In genomic region chr21:21196087-21196486, GRCh38 we compare ENCODE assay signal across 33 cellular contexts.
A peak's percentile ranks its signal among the peaks of the same experiment; 100 is the strongest.
DNase-seq lines count a peak whose midpoint lies in the region; FAIRE-seq and TF ChIP-seq lines count a peak whose summit lies in the region.
"Had no signal": no experiment of that assay in that cellular context is flagged by ENCODE, and none has a peak within 500 bp of the region (broad histone marks: within the 10 kb centered on the region; RNA-seq: fewer than 3 reads in every experiment).

No MANE protein-coding gene starts in this region.

- no peak overlapping the region for H3K23ac ChIP-seq in H1 (ENCODE audit: insufficient read length)

- WGBS in H1 (ENCODE audit: extremely low coverage in 1 of 2, insufficient coverage in 1 of 2, insufficient read length in 1 of 2, insufficient replicate concordance in 2 of 2, low coverage in 1 of 2, low lambda C conversion rate in 2 of 2, missing lambda C conversion rate in 1 of 2), 2 experiments, result 90% methylated on average over 3 of the region's 3 CpGs; no CpG with 5 or more reads in 1 of the 2 experiments

- H3K4me2 ChIP-seq in SU-DHL-6 (ENCODE audit: low read depth, low read length, poor library complexity, severe bottlenecking) (no peak overlapping the region), H1 (ENCODE audit: insufficient read depth in 1 of 2, low read depth in 2 of 2, low read length in 2 of 2) (no peak overlapping the region), PC-9 (no peak overlapping the region)

- no peak overlapping the region for H3K4me3 Mint-ChIP-seq in osteocyte (ENCODE audit: unreplicated experiment)
- H3K4me3 Mint-ChIP-seq: activated CD4-positive, alpha-beta T cell treated with anti-CD3 and anti-CD28 coated beads, Interleukin-2, amount 10 ng/mL, durations not matched to agents 7 days and 5 days; activated naive CD8-positive, alpha-beta T cell treated with anti-CD3 and anti-CD28 coated beads, Interleukin-2, amount 10 ng/mL, durations not matched to agents 7 days and 5 days; CD8-positive, alpha-beta T cell; memory B cell; WTC11 had no signal

- no peak overlapping the region for H2BK12ac ChIP-seq in H1 (ENCODE audit: low read depth, low read length)

- H3K4me1 ChIP-seq in H1 (replicated peaks in 1 of 4; ENCODE audit: control insufficient read depth in 3 of 4, insufficient read depth in 4 of 4, low read length in 3 of 4), result no peaks in the 10 kb centered on the region
- H3K4me1 ChIP-seq in PC-9 (replicated peaks; ENCODE audit: insufficient read depth), result no peaks in the 10 kb centered on the region
- H3K4me1 ChIP-seq: BE2C, HAP-1, stomach, uterus had no signal

- peaks cover 55% of the 10 kb centered on the region for H3K4me1 Mint-ChIP-seq in osteocyte (ENCODE audit: unreplicated experiment)
- H3K4me1 Mint-ChIP-seq: WTC11 had no signal

- H2BK5ac ChIP-seq in H1 (ENCODE audit: low read depth, low read length), result no peak overlapping the region

- H3K36me3 ChIP-seq in SU-DHL-6 (ENCODE audit: low read length), result no peaks in the 10 kb centered on the region
- no peaks in the 10 kb centered on the region for H3K36me3 ChIP-seq in H1 (ENCODE audit: control insufficient read depth in 2 of 4, insufficient read depth in 4 of 4, low read length in 3 of 4)
- H3K36me3 ChIP-seq in PC-9 (ENCODE audit: low read depth), result no peaks in the 10 kb centered on the region
- H3K36me3 ChIP-seq: BE2C, HAP-1, SJSA1, spleen, stomach, uterus had no signal

- no peaks in the 10 kb centered on the region for H3K27me3 Mint-ChIP-seq in osteocyte (ENCODE audit: unreplicated experiment)
- H3K27me3 Mint-ChIP-seq: activated CD4-positive, alpha-beta T cell treated with anti-CD3 and anti-CD28 coated beads, Interleukin-2, amount 10 ng/mL, durations not matched to agents 7 days and 5 days; activated naive CD8-positive, alpha-beta T cell treated with anti-CD3 and anti-CD28 coated beads, Interleukin-2, amount 10 ng/mL, durations not matched to agents 7 days and 5 days; memory B cell had no signal

- no peaks in the 10 kb centered on the region for H3K79me1 ChIP-seq in H1 (ENCODE audit: low read depth, low read length)

- H3K56ac ChIP-seq in H1 (replicated peaks; ENCODE audit: insufficient read length, low read depth, low read length), result no peak overlapping the region

- FAIRE-seq in H1 (lab: Jason Lieb, UNC), result no peak
- FAIRE-seq: endothelial cell of umbilical vein had no signal

- H3K4me3 ChIP-seq in SU-DHL-6 (ENCODE audit: insufficient read depth, low read length, poor library complexity, severe bottlenecking), result no peak overlapping the region
- no peak overlapping the region for H3K4me3 ChIP-seq in H1 (ENCODE audit: extremely low read depth in 1 of 4, insufficient read depth in 2 of 4, low read depth in 3 of 4, low read length in 4 of 4)
- H3K4me3 ChIP-seq in PC-9, result no peak overlapping the region
- H3K4me3 ChIP-seq: HAP-1, SJSA1, spleen, stomach, uterus had no signal

- H2BK120ac ChIP-seq in H1 (replicated peaks; ENCODE audit: low read depth, low read length), result no peak overlapping the region

- TF ChIP-seq CTCF in SU-DHL-6 (IDR thresholded peaks at IDR 0.05; ENCODE audit: insufficient read depth, low read length, poor library complexity, severe bottlenecking) (no peak), H1 (IDR thresholded peaks at IDR 0.05; ENCODE audit: control extremely low read depth in 1 of 3, insufficient read depth in 1 of 3, low read depth in 1 of 3, low read length in 3 of 3) (no peak), osteocyte (IDR thresholded peaks at IDR 0.05) (no peak), PC-9 (conservative IDR thresholded peaks at IDR 0.05) (no peak)

- H3K4ac ChIP-seq in H1 (replicated peaks; ENCODE audit: insufficient read length, low read depth, low read length), result no peak overlapping the region

- H3K79me2 ChIP-seq in SU-DHL-6 (ENCODE audit: insufficient read depth, low read length) (no peaks in the 10 kb centered on the region), H1 (ENCODE audit: control insufficient read depth in 1 of 2, insufficient read depth in 2 of 2, low read length in 2 of 2) (no peaks in the 10 kb centered on the region), PC-9 (ENCODE audit: low read depth) (no peaks in the 10 kb centered on the region)

- H3K14ac ChIP-seq in H1 (ENCODE audit: insufficient read length), result no peak overlapping the region

- TF ChIP-seq RAD21 in H1 (IDR thresholded peaks at IDR 0.05 in 1 of 2, conservative IDR thresholded peaks at IDR 0.05 in 1 of 2; ENCODE audit: low read depth in 2 of 2, low read length in 2 of 2), result no peak

- no peak overlapping the region for H4K91ac ChIP-seq in H1 (replicated peaks; ENCODE audit: insufficient read length, low read length)

- intact Hi-C loops in cardiac septum (cut with DNase I), result no loop called here
- intact Hi-C loops in PC-9 (cut with micrococcal nuclease; ENCODE audit: unreplicated experiment), result no loop called here

- H3K27ac Mint-ChIP-seq in osteocyte (ENCODE audit: unreplicated experiment), result peak overlapping the region; percentile 18
- H3K27ac Mint-ChIP-seq: activated CD4-positive, alpha-beta T cell treated with anti-CD3 and anti-CD28 coated beads, Interleukin-2, amount 10 ng/mL, durations not matched to agents 7 days and 5 days; activated naive CD8-positive, alpha-beta T cell treated with anti-CD3 and anti-CD28 coated beads, Interleukin-2, amount 10 ng/mL, durations not matched to agents 7 days and 5 days; CD8-positive, alpha-beta T cell; memory B cell; WTC11 had no signal

- CTCF ChIA-PET in H1 (lab: Charles Lee; ENCODE audit: partially characterized antibody) (interaction anchor here (1.3 to 1.5 kb wide), 2 partner anchors 9 to 726 kb away, joined by 3 to 4 read pairs; no protein-coding TSS in a partner anchor), PC-9 (lab: Charles Lee) (no interaction called here)

- H2AFZ ChIP-seq in SU-DHL-6 (ENCODE audit: low read depth, low read length, severe bottlenecking) (peak overlapping the region; percentile 43), H1 (ENCODE audit: low read length) (0 out of 2 replicates have a peak overlapping the region, but pooled peaks have one; percentile 2), PC-9 (no peak overlapping the region)

- DNase-seq in GM03348 (ENCODE audit: low spot score) (peak; percentile 11), H1 (ENCODE audit: low read depth in 1 of 2, low spot score in 2 of 2) (no peak), osteocyte (ENCODE audit: extremely low spot score, unreplicated experiment) (no peak), D341Med (ENCODE audit: low spot score) (no peak), cardiac septum (ENCODE audit: low spot score) (no peak), cerebellar cortex (ENCODE audit: low spot score) (no peak), PC-9 (no peak)
- DNase-seq: ACHN; activated CD4-positive, alpha-beta T cell treated with anti-CD3 and anti-CD28 coated beads, Interleukin-2, amount 10 ng/mL, durations not matched to agents 7 days and 5 days; activated gamma-delta T cell; activated naive CD8-positive, alpha-beta T cell treated with anti-CD3 and anti-CD28 coated beads, Interleukin-2, amount 10 ng/mL, durations not matched to agents 7 days and 5 days; activated T-cell treated with anti-CD3 and anti-CD28 coated beads, Interleukin-2, amount 50 U/mL, for 1 hour; BE2C; CD8-positive, alpha-beta T cell; cerebellar nuclear complex; hypothalamus; NCI-H1092; NCI-H1694; NCI-H446; NCI-H774; right cardiac atrium; spleen; stimulated activated CD8-positive, alpha-beta memory T cell treated with anti-CD3 and anti-CD28 coated beads, Interleukin-4, amount 100 ng/mL, for 48 hours; stomach; T1000; uterus had no signal

- H3K36me3 Mint-ChIP-seq in osteocyte (ENCODE audit: unreplicated experiment), result peaks cover 4% of the 10 kb centered on the region
- H3K36me3 Mint-ChIP-seq: CD8-positive, alpha-beta T cell; memory B cell; WTC11 had no signal

- H3K18ac ChIP-seq in H1 (ENCODE audit: extremely low read depth, low read length), result no peak overlapping the region

- POLR2A ChIA-PET in H1 (lab: Charles Lee; ENCODE audit: partially characterized antibody) (no interaction called here), PC-9 (lab: Charles Lee; ENCODE audit: unreplicated experiment) (no interaction called here)

- H3K9me3 Mint-ChIP-seq in osteocyte (ENCODE audit: unreplicated experiment), result no peaks in the 10 kb centered on the region
- H3K9me3 Mint-ChIP-seq: activated CD4-positive, alpha-beta T cell treated with anti-CD3 and anti-CD28 coated beads, Interleukin-2, amount 10 ng/mL, durations not matched to agents 7 days and 5 days; CD8-positive, alpha-beta T cell; memory B cell; WTC11 had no signal

- no TSS peak for BruUV-seq in PC-9 (replicated peaks; lab: Mats Ljungman, UMichigan)

- H3K27me3 ChIP-seq in SU-DHL-6 (ENCODE audit: low read length) (no peaks in the 10 kb centered on the region), H1 (replicated peaks in 1 of 4; ENCODE audit: control insufficient read depth in 3 of 4, extremely low read depth in 1 of 4, insufficient read depth in 3 of 4, low read length in 3 of 4) (peaks cover 0 to 1% (median 0%) of the 10 kb centered on the region in 4 experiments; a peak in 1 of 7 replicates), PC-9 (ENCODE audit: insufficient read depth, low read depth) (no peaks in the 10 kb centered on the region)
- H3K27me3 ChIP-seq: BE2C, SJSA1, spleen, stomach, uterus had no signal

- H3K9ac ChIP-seq in SU-DHL-6 (ENCODE audit: low read length) (no peak overlapping the region), H1 (replicated peaks in 1 of 4; ENCODE audit: extremely low read depth in 1 of 4, low read depth in 3 of 4, low read length in 3 of 4) (no peak overlapping the region)

- H2AK5ac ChIP-seq in H1 (ENCODE audit: low read depth, low read length), result no peak overlapping the region

- H3K23me2 ChIP-seq in H1 (ENCODE audit: low read depth, low read length), result no peaks in the 10 kb centered on the region

- H2BK20ac ChIP-seq in H1 (ENCODE audit: low read length), result no peak overlapping the region

- H3F3A ChIP-seq in SU-DHL-6 (ENCODE audit: insufficient read depth) (no peaks in the 10 kb centered on the region), PC-9 (ENCODE audit: insufficient read depth, low read depth) (no peaks in the 10 kb centered on the region)

- TF ChIP-seq POLR2A in H1 (IDR thresholded peaks at IDR 0.05; ENCODE audit: control extremely low read depth in 1 of 2, low read depth in 2 of 2, low read length in 2 of 2), result no peak

- H2BK15ac ChIP-seq in H1 (ENCODE audit: low read length), result no peak overlapping the region

- H4K8ac ChIP-seq in H1 (ENCODE audit: extremely low read depth, insufficient read depth, low read length), result no peak overlapping the region

- TF ChIP-seq EP300 in H1 (IDR thresholded peaks at IDR 0.05; ENCODE audit: borderline replicate concordance in 1 of 2, low read depth in 2 of 2, low read length in 2 of 2), result no peak

- H3K9me3 ChIP-seq in SU-DHL-6 (ENCODE audit: insufficient read depth, low read length) (no peaks in the 10 kb centered on the region), H1 (ENCODE audit: insufficient read depth in 2 of 2, low read depth in 1 of 2, low read length in 1 of 2) (no peaks in the 10 kb centered on the region), PC-9 (ENCODE audit: insufficient read depth, low read depth) (no peaks in the 10 kb centered on the region)
- H3K9me3 ChIP-seq: BE2C, HAP-1, SJSA1, spleen, stomach, uterus had no signal

- no peak overlapping the region for H4K5ac ChIP-seq in H1 (ENCODE audit: insufficient read length, low read depth, low read length)

- H3K27ac ChIP-seq in SU-DHL-6 (ENCODE audit: low read depth, low read length), result no peak overlapping the region
- H3K27ac ChIP-seq in H1 (ENCODE audit: low read depth, low read length), result no peak overlapping the region
- no peak overlapping the region for H3K27ac ChIP-seq in PC-9
- H3K27ac ChIP-seq: RWPE1, SJSA1, spleen, stomach, uterus had no signal

- H4K20me1 ChIP-seq in SU-DHL-6 (ENCODE audit: low read depth, low read length), result no peaks in the 10 kb centered on the region
- no peaks in the 10 kb centered on the region for H4K20me1 ChIP-seq in H1 (replicated peaks in 1 of 2; ENCODE audit: control insufficient read depth in 1 of 2, insufficient read depth in 2 of 2, low read length in 2 of 2)
- no peaks in the 10 kb centered on the region for H4K20me1 ChIP-seq in PC-9 (ENCODE audit: insufficient read depth)

- H3K9me2 ChIP-seq in SU-DHL-6 (replicated peaks; ENCODE audit: insufficient read depth, low read length) (no peaks in the 10 kb centered on the region), PC-9 (ENCODE audit: insufficient read depth) (no peaks in the 10 kb centered on the region)
